ENCODE assay signal across 9 cellular contexts in genomic region chr1:215551806-215552205, GRCh38.
"Had no signal": no experiment of that assay in that cellular context is flagged by ENCODE, and none has a peak within 500 bp of the region (broad histone marks: within the 10 kb centered on the region; RNA-seq: fewer than 3 reads in every experiment).

No MANE protein-coding gene starts in this region.

- H3K9me3 ChIP-seq: HAP-1 had no signal

- H3K4me2 ChIP-seq: GM23338 had no signal

- H3K36me3 ChIP-seq: HAP-1 had no signal

- DNase-seq: GM23248, GOT3, H7, H9, HCEC 1CT, HFFc6 had no signal

- H2AFZ ChIP-seq: GM23248, GM23338 had no signal

- H3K27ac ChIP-seq: GM23248 had no signal

- H3K4me3 ChIP-seq: GM23248, GM23338, HAP-1 had no signal

- H3K9ac ChIP-seq: GM23248 had no signal

- ATAC-seq: GM23338, HCT116 had no signal

- H3K4me1 ChIP-seq: HAP-1 had no signal
